9 cellular contexts compared by ENCODE assay signal in the genomic region with DNA sequence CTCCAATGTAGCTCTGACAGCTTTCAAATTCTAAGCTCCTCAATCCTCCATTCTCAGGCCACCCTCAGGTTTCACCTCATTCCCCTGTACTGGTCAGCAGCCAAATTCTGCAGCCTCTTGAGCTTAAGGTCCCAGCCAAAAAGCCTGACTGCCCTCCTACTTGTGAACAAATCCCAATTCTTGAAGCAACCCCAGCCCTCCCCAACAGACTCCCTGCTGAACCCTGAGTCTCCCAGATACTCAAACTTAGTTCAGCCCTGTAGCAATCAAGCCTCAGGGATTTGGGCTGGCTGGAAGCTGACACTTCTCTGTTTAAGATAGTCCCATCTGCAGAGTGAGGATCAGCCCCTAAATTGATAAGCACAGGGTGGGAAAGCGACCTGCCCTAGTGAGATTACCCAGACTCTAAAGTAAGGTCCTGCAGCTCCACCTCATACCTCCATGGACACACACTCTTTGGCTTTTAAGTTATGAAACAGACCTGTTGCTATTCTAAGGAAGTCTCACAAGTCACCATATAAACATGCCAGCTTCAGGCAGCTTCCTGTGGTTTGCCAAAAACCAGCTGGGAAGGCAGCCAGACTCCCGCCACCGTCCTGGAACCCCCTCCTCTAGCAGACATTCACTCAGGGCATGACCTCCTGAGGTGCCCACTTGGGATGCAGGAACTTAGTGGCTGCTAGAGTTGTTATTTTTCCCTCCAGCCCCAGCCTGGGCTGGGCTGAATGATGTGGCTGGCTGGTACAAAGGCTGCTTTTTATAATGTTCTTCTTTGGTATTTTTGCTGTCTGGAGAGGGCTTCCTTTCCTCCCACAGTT.
A peak's percentile ranks its signal among the peaks of the same experiment; 100 is the strongest.
DNase-seq lines count a peak whose midpoint lies in the region; ATAC-seq and TF ChIP-seq lines count a peak whose summit lies in the region.
"Had no signal": no experiment of that assay in that cellular context is flagged by ENCODE, and none has a peak within 500 bp of the region (broad histone marks: within the 10 kb centered on the region; RNA-seq: fewer than 3 reads in every experiment).

No MANE protein-coding gene starts in this region.

- H3K27me3 ChIP-seq in stomach smooth muscle (ENCODE audit: control insufficient read depth in 1 of 2, insufficient read depth in 2 of 2, low read length in 2 of 2) = no peaks in the 10 kb centered on the region

- no peaks in the 10 kb centered on the region for H3K36me3 ChIP-seq in stomach smooth muscle (ENCODE audit: control insufficient read depth in 2 of 2, insufficient read depth in 2 of 2, low read length in 2 of 2)

- no peak for TF ChIP-seq CTCF in type B pancreatic cell (conservative IDR thresholded peaks at IDR 0.05)

- H3K27me3 Mint-ChIP-seq in activated naive CD8-positive, alpha-beta T cell treated with anti-CD3 and anti-CD28 coated beads, Interleukin-2, amount 10 ng/mL, durations not matched to agents 7 days and 5 days = peaks cover 3% of the 10 kb centered on the region
- H3K27me3 Mint-ChIP-seq in type B pancreatic cell = no peaks in the 10 kb centered on the region

- ATAC-seq in GM18511 (IDR thresholded peaks at IDR 0.05; ENCODE audit: unreplicated experiment) = peak; percentile 63
- peak; percentile 55 for ATAC-seq in HG03196 (IDR thresholded peaks at IDR 0.05; ENCODE audit: unreplicated experiment)
- ATAC-seq in activated naive CD8-positive, alpha-beta T cell treated with anti-CD3 and anti-CD28 coated beads, Interleukin-2, amount 10 ng/mL, durations not matched to agents 7 days and 5 days (ENCODE audit: low read depth) = peak; percentile 52

- H3K9ac ChIP-seq in stomach smooth muscle (ENCODE audit: low read length in 2 of 2) = no peak overlapping the region

- no peak overlapping the region for H3K4me3 Mint-ChIP-seq in activated naive CD8-positive, alpha-beta T cell treated with anti-CD3 and anti-CD28 coated beads, Interleukin-2, amount 10 ng/mL, durations not matched to agents 7 days and 5 days
- no peak overlapping the region for H3K4me3 Mint-ChIP-seq in type B pancreatic cell
- H3K4me3 Mint-ChIP-seq: neural crest cell had no signal

- no peaks in the 10 kb centered on the region for H3K9me3 ChIP-seq in stomach smooth muscle (ENCODE audit: control insufficient read depth in 2 of 2, low read length in 2 of 2)

- no peaks in the 10 kb centered on the region for H3K9me3 Mint-ChIP-seq in activated naive CD8-positive, alpha-beta T cell treated with anti-CD3 and anti-CD28 coated beads, Interleukin-2, amount 10 ng/mL, durations not matched to agents 7 days and 5 days
- no peaks in the 10 kb centered on the region for H3K9me3 Mint-ChIP-seq in type B pancreatic cell
- H3K9me3 Mint-ChIP-seq: neural crest cell had no signal

- H3K4me3 ChIP-seq in stomach smooth muscle (ENCODE audit: low read length in 2 of 2) = peak overlapping the region in 1 of 2 donors; percentile 44

- POLR2A ChIA-PET in activated naive CD8-positive, alpha-beta T cell treated with anti-CD3 and anti-CD28 coated beads, Interleukin-2, amount 10 ng/mL, durations not matched to agents 7 days and 5 days (lab: Charles Lee) = interaction anchor here (1.5 kb wide), 1 partner anchor 13 kb away, joined by 4 read pairs; no protein-coding TSS in a partner anchor

- no peak for DNase-seq in activated naive CD8-positive, alpha-beta T cell treated with anti-CD3 and anti-CD28 coated beads, Interleukin-2, amount 10 ng/mL, durations not matched to agents 7 days and 5 days
- DNase-seq in inferior parietal cortex (ENCODE audit: extremely low spot score) (peak; percentile 70), HT-29 (ENCODE audit: low spot score) (no peak), type B pancreatic cell (ENCODE audit: extremely low spot score, unreplicated experiment) (no peak)
- DNase-seq in activated T-cell treated with anti-CD3 and anti-CD28 coated beads, Interleukin-2, amount 50 U/mL, for 1 hour = no peak

- H3K4me1 Mint-ChIP-seq in activated naive CD8-positive, alpha-beta T cell treated with anti-CD3 and anti-CD28 coated beads, Interleukin-2, amount 10 ng/mL, durations not matched to agents 7 days and 5 days = peaks cover 25% of the 10 kb centered on the region
- peaks cover 17% of the 10 kb centered on the region for H3K4me1 Mint-ChIP-seq in type B pancreatic cell (ENCODE audit: unreplicated experiment)

- peaks cover 29% of the 10 kb centered on the region for H3K4me1 ChIP-seq in stomach smooth muscle (ENCODE audit: control insufficient read depth, insufficient read depth, low read length)

- H3K27ac ChIP-seq in stomach smooth muscle (ENCODE audit: low read length) = peak overlapping the region; percentile 66

- H3K36me3 Mint-ChIP-seq in activated naive CD8-positive, alpha-beta T cell treated with anti-CD3 and anti-CD28 coated beads, Interleukin-2, amount 10 ng/mL, durations not matched to agents 7 days and 5 days = peaks cover 4% of the 10 kb centered on the region
- no peaks in the 10 kb centered on the region for H3K36me3 Mint-ChIP-seq in type B pancreatic cell

- H3K27ac Mint-ChIP-seq in activated naive CD8-positive, alpha-beta T cell treated with anti-CD3 and anti-CD28 coated beads, Interleukin-2, amount 10 ng/mL, durations not matched to agents 7 days and 5 days = peak overlapping the region; percentile 18
- no peak overlapping the region for H3K27ac Mint-ChIP-seq in type B pancreatic cell
